Comparison of ENCODE assay signal across 19 cellular contexts in genomic region chr9:112569186-112569585, GRCh38.
DNase-seq lines count a peak whose midpoint lies in the region; ATAC-seq, FAIRE-seq and TF ChIP-seq lines count a peak whose summit lies in the region.
"Had no signal": no experiment of that assay in that cellular context is flagged by ENCODE, and none has a peak within 500 bp of the region (broad histone marks: within the 10 kb centered on the region; RNA-seq: fewer than 3 reads in every experiment).

No MANE protein-coding gene starts in this region.

- no peaks in the 10 kb centered on the region for H3K9me3 Mint-ChIP-seq in activated CD4-positive, alpha-beta T cell treated with anti-CD3 and anti-CD28 coated beads, Interleukin-2, amount 10 ng/mL, durations not matched to agents 7 days and 5 days
- H3K9me3 Mint-ChIP-seq: neural crest cell had no signal

- no peak overlapping the region for H3K27ac ChIP-seq in right cardiac atrium (ENCODE audit: low read length)
- H3K27ac ChIP-seq: BLaER1 treated with 17β-estradiol and CSF1 and Interleukin-3, amounts not matched to agents 10 nM and 100 nM; gastroesophageal sphincter had no signal

- no peaks in the 10 kb centered on the region for H3K36me3 ChIP-seq in bronchial epithelial cell (ENCODE audit: control insufficient read depth, insufficient read depth, low read length)
- H3K36me3 ChIP-seq: gastroesophageal sphincter had no signal

- 43% methylated on average over 2 of the region's 2 CpGs for WGBS in right cardiac atrium

- no peak for TF ChIP-seq CTCF in bronchial epithelial cell (IDR thresholded peaks at IDR 0.05; ENCODE audit: insufficient read depth, low read length, severe bottlenecking)

- POLR2A ChIA-PET in activated CD4-positive, alpha-beta T cell treated with anti-CD3 and anti-CD28 coated beads, Interleukin-2, amount 10 ng/mL, durations not matched to agents 7 days and 5 days (lab: Charles Lee): no interaction called here

- H3K27ac Mint-ChIP-seq in activated CD4-positive, alpha-beta T cell treated with anti-CD3 and anti-CD28 coated beads, Interleukin-2, amount 10 ng/mL, durations not matched to agents 7 days and 5 days: no peak overlapping the region
- H3K27ac Mint-ChIP-seq: activated CD8-positive, alpha-beta T cell treated with anti-CD3 and anti-CD28 coated beads, Interleukin-2, amount 10 ng/mL, durations not matched to agents 7 days and 5 days had no signal

- intact Hi-C loops in right cardiac atrium (cut with DNase I): no loop called here

- H3K4me3 Mint-ChIP-seq in activated CD4-positive, alpha-beta T cell treated with anti-CD3 and anti-CD28 coated beads, Interleukin-2, amount 10 ng/mL, durations not matched to agents 7 days and 5 days: no peak overlapping the region
- H3K4me3 Mint-ChIP-seq: activated CD8-positive, alpha-beta T cell treated with anti-CD3 and anti-CD28 coated beads, Interleukin-2, amount 10 ng/mL, durations not matched to agents 7 days and 5 days; neural crest cell had no signal

- no peaks in the 10 kb centered on the region for H3K9me3 ChIP-seq in right cardiac atrium (ENCODE audit: control insufficient read depth, low read length)
- H3K9me3 ChIP-seq: gastroesophageal sphincter had no signal

- no peaks in the 10 kb centered on the region for H3K27me3 Mint-ChIP-seq in activated CD4-positive, alpha-beta T cell treated with anti-CD3 and anti-CD28 coated beads, Interleukin-2, amount 10 ng/mL, durations not matched to agents 7 days and 5 days

- CTCF ChIA-PET in activated CD4-positive, alpha-beta T cell treated with anti-CD3 and anti-CD28 coated beads, Interleukin-2, amount 10 ng/mL, durations not matched to agents 7 days and 5 days (lab: Charles Lee): no interaction called here

- H3K27me3 ChIP-seq in bronchial epithelial cell (ENCODE audit: control insufficient read depth, insufficient read depth, low read length) (no peaks in the 10 kb centered on the region), right cardiac atrium (ENCODE audit: control insufficient read depth, insufficient read depth) (no peaks in the 10 kb centered on the region)
- H3K27me3 ChIP-seq: BLaER1 treated with 17β-estradiol and CSF1 and Interleukin-3, amounts not matched to agents 10 nM and 100 nM; gastroesophageal sphincter had no signal

- H3K4me1 ChIP-seq in right cardiac atrium (ENCODE audit: control insufficient read depth, insufficient read depth, low read length): no peaks in the 10 kb centered on the region
- H3K4me1 ChIP-seq: gastroesophageal sphincter had no signal

- H3K4me3 ChIP-seq in bronchial epithelial cell (ENCODE audit: low read depth, low read length) (no peak overlapping the region), right cardiac atrium (ENCODE audit: low read length) (no peak overlapping the region)
- H3K4me3 ChIP-seq: BLaER1 treated with 17β-estradiol and CSF1 and Interleukin-3, amounts not matched to agents 10 nM and 100 nM; gastroesophageal sphincter had no signal

- no peak for FAIRE-seq in bronchial epithelial cell (lab: Jason Lieb, UNC)

- no peaks in the 10 kb centered on the region for H3K4me1 Mint-ChIP-seq in activated CD4-positive, alpha-beta T cell treated with anti-CD3 and anti-CD28 coated beads, Interleukin-2, amount 10 ng/mL, durations not matched to agents 7 days and 5 days

- ATAC-seq in HG03045 (IDR thresholded peaks at IDR 0.05; ENCODE audit: unreplicated experiment) (no peak), right cardiac atrium (no peak)
- ATAC-seq: activated CD8-positive, alpha-beta T cell treated with anti-CD3 and anti-CD28 coated beads, Interleukin-2, amount 10 ng/mL, durations not matched to agents 7 days and 5 days; gastroesophageal sphincter had no signal

- H3K36me3 Mint-ChIP-seq in activated CD4-positive, alpha-beta T cell treated with anti-CD3 and anti-CD28 coated beads, Interleukin-2, amount 10 ng/mL, durations not matched to agents 7 days and 5 days (ENCODE audit: low read depth): no peaks in the 10 kb centered on the region

- DNase-seq in AG20443 (ENCODE audit: low spot score) (peak; percentile 69), LHCN-M2 (ENCODE audit: low read depth) (peak; percentile 58), bronchial epithelial cell (ENCODE audit: low read depth) (peak; percentile 20), kidney glomerular epithelial cell (lab: John Stamatoyannopoulos, UW) (peak; percentile 5), right cardiac atrium (no peak)
- DNase-seq in stimulated activated CD4-positive, alpha-beta T cell treated with anti-CD3 and anti-CD28 coated beads, Interleukin-2, amount 100 ng/mL, for 48 hours: no peak
- no peak for DNase-seq in activated CD4-positive, alpha-beta T cell treated with anti-CD3 and anti-CD28 coated beads, Interleukin-2, amount 10 ng/mL, durations not matched to agents 7 days and 5 days
- DNase-seq: activated CD8-positive, alpha-beta T cell treated with anti-CD3 and anti-CD28 coated beads, Interleukin-2, amount 10 ng/mL, durations not matched to agents 7 days and 5 days; aorta; DMS53; H7; mesenchymal stem cell; NCI-H146; NCI-H446; stimulated activated naive CD4-positive, alpha-beta T cell had no signal

Comparison
In these comparisons a context has a peak if more than half of its experiments do, and no peak if none do; other contexts are left out.
1. DNase-seq: peak in AG20443 (single experiment), LHCN-M2 (single experiment), bronchial epithelial cell (single experiment) and kidney glomerular epithelial cell (single experiment); none in right cardiac atrium (0 of 3), stimulated activated CD4-positive, alpha-beta T cell treated with anti-CD3 and anti-CD28 coated beads, Interleukin-2, amount 100 ng/mL, for 48 hours (0 of 2) and activated CD4-positive, alpha-beta T cell treated with anti-CD3 and anti-CD28 coated beads, Interleukin-2, amount 10 ng/mL, durations not matched to agents 7 days and 5 days (single experiment).